28 cellular contexts compared by ENCODE assay signal in the genomic region with DNA sequence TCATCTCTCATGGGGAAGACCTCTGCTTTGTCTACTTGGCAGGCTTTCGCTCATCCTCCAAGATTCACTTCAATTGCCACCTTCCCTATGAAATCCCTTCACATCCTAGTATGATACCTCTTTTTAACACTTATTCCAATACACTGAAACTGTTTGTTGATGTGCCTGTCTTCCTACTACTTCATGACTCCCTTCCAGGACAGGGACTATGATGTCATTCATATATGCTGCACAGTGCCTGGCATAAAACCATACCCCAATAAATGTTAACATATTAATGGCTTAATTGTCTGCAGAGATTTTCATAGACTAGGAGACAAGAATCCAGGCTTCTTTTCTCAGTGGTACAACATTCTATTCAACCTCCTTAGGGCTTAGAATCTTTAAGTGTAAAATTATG.
"Had no signal": no experiment of that assay in that cellular context is flagged by ENCODE, and none has a peak within 500 bp of the region (broad histone marks: within the 10 kb centered on the region; RNA-seq: fewer than 3 reads in every experiment).

No MANE protein-coding gene starts in this region.

- H3K4me3 ChIP-seq: colonic mucosa, esophagus squamous epithelium, gastrocnemius medialis, heart right ventricle, left lung, lower lobe of right lung, mucosa of descending colon had no signal

- H3K36me3 ChIP-seq: colonic mucosa, esophagus squamous epithelium, gastrocnemius medialis, heart right ventricle, left lung, lower lobe of right lung had no signal

- DNase-seq: colonic mucosa; cortex of kidney; effector CD8-positive, alpha-beta T cell; effector memory CD8-positive, alpha-beta T cell; endodermal cell; erythroblast; esophagus squamous epithelium; foreskin fibroblast; foreskin melanocyte; gastrocnemius medialis; glutamatergic neuron; head of caudate nucleus; heart right ventricle; hippocampal formation; left cardiac atrium; left lung; left ventricle myocardium superior; lower lobe of right lung; mesenchymal stem cell; mucosa of descending colon; naive B cell had no signal

- H3K27me3 ChIP-seq: colonic mucosa, esophagus squamous epithelium, gastrocnemius medialis, heart right ventricle, left lung had no signal

- H3K27ac ChIP-seq: colonic mucosa, epithelial cell of prostate, esophagus squamous epithelium, gastrocnemius medialis, heart right ventricle, left lung, lower lobe of right lung had no signal

- FAIRE-seq: endometrium, islet of Langerhans, keratinocyte had no signal

- H3K4me3 Mint-ChIP-seq: dendritic cell treated with granulocyte-macrophage colony-stimulating factor and Interleukin-4, amounts not matched to agents 40 ng/mL and 50 ng/mL, for 4 days; effector memory CD8-positive, alpha-beta T cell; endodermal cell; mesothelial cell of epicardium; naive B cell had no signal

- H3K36me3 Mint-ChIP-seq: mesothelial cell of epicardium had no signal

- H3K9me3 ChIP-seq: colonic mucosa, esophagus squamous epithelium, gastrocnemius medialis, left lung, lower lobe of right lung, mucosa of descending colon had no signal

- ATAC-seq: effector memory CD8-positive, alpha-beta T cell; esophagus mucosa; gastrocnemius medialis; heart right ventricle; left cardiac atrium; left lung; left ventricle myocardium superior; lower lobe of right lung; mucosa of descending colon had no signal

- H3K27ac Mint-ChIP-seq: dendritic cell treated with granulocyte-macrophage colony-stimulating factor and Interleukin-4, amounts not matched to agents 40 ng/mL and 50 ng/mL, for 4 days; effector memory CD8-positive, alpha-beta T cell; endodermal cell; mesothelial cell of epicardium had no signal

- H3K27me3 Mint-ChIP-seq: dendritic cell treated with granulocyte-macrophage colony-stimulating factor and Interleukin-4, amounts not matched to agents 40 ng/mL and 50 ng/mL, for 4 days; effector memory CD8-positive, alpha-beta T cell had no signal

- H3K4me1 ChIP-seq: colonic mucosa, esophagus squamous epithelium, left lung, lower lobe of right lung had no signal
